In the genomic region with DNA sequence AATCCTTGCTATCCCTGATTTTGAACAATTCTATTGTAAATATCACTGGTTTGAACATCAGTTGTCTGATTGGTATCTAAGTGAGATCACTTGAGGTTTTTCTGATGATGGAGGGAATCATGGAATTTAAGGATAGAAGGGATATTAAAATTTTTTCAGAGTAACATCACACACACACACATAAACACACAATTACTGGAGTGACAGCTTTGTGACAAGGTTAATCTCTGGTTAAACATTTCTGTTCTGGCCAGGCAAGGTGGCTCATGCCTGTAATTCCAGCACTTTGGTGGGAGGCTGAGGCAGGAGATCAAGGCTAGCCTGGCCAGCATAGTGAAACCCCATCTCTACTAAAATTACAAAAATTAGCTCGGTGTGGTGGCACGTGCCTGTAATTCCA, we compare ENCODE assay signal across 17 cellular contexts.
"Had no signal": no experiment of that assay in that cellular context is flagged by ENCODE, and none has a peak within 500 bp of the region (broad histone marks: within the 10 kb centered on the region; RNA-seq: fewer than 3 reads in every experiment).

No MANE protein-coding gene starts in this region.

- H3K9me3 ChIP-seq: gastroesophageal sphincter, heart right ventricle, mucosa of descending colon, transverse colon had no signal

- DNase-seq: activated CD4-positive, CD25-positive, alpha-beta regulatory T cell treated with anti-CD3 and anti-CD28 coated beads, Interleukin-2, amount 50 U/mL, for 72 hours; activated naive CD4-positive, alpha-beta T cell; activated naive CD8-positive, alpha-beta T cell treated with anti-CD3 and anti-CD28 coated beads, Interleukin-2, amount 10 ng/mL, durations not matched to agents 7 days and 5 days; brain microvascular endothelial cell; cortex of kidney; effector CD8-positive, alpha-beta T cell; heart right ventricle; islet precursor cell; mucosa of descending colon; naive thymus-derived CD8-positive, alpha-beta T cell; right cardiac atrium; small intestine; stimulated activated CD4-positive, alpha-beta T cell treated with anti-CD3 and anti-CD28 coated beads, Interleukin-4, amount 100 ng/mL, for 4 hours; stimulated activated naive CD8-positive, alpha-beta T cell treated with anti-CD3 and anti-CD28 coated beads, Interleukin-15, Interleukin-2, amounts not matched to agents 100 U/mL and 50 U/mL, for 24 hours; T-helper 9 cell; transverse colon had no signal

- H3K27ac ChIP-seq: brain microvascular endothelial cell, gastroesophageal sphincter, heart right ventricle, transverse colon had no signal

- H3K36me3 ChIP-seq: brain microvascular endothelial cell, gastroesophageal sphincter, heart right ventricle, transverse colon had no signal

- H3K4me3 ChIP-seq: gastroesophageal sphincter, heart right ventricle, mucosa of descending colon, transverse colon had no signal

- H3K27me3 ChIP-seq: brain microvascular endothelial cell, heart right ventricle, transverse colon had no signal

- ATAC-seq: gastroesophageal sphincter; heart right ventricle; mucosa of descending colon; naive thymus-derived CD8-positive, alpha-beta T cell; right cardiac atrium; stimulated activated naive CD8-positive, alpha-beta T cell treated with anti-CD3 and anti-CD28 coated beads, Interleukin-15, Interleukin-2, amounts not matched to agents 100 U/mL and 50 U/mL, for 24 hours had no signal

- H3K4me1 ChIP-seq: gastroesophageal sphincter, heart right ventricle had no signal
